8 cellular contexts compared by ENCODE assay signal in genomic region chr20:32457476-32457986, GRCh38.
DNase-seq lines count a peak whose midpoint lies in the region; ATAC-seq and TF ChIP-seq lines count a peak whose summit lies in the region.

No MANE protein-coding gene starts in this region.

- H3K9me3 ChIP-seq in spleen, result no peaks in the 10 kb centered on the region

- H3K27ac ChIP-seq in brain microvascular endothelial cell, result no peak overlapping the region
- H3K27ac ChIP-seq in spleen, result peak overlapping the region in 4 of 8 donors; percentile 5 to 53 (median 39)

- TF ChIP-seq POLR2A in spleen (IDR thresholded peaks at IDR 0.05), result no peak

- H3K4me3 Mint-ChIP-seq in immature natural killer cell, result peak overlapping the region in 2 of 5 donors; percentile 12 to 44

- peaks cover 25 to 26% of the 10 kb centered on the region in 2 donors for H3K4me1 Mint-ChIP-seq in immature natural killer cell

- TF ChIP-seq CTCF in GM10266 (IDR thresholded peaks at IDR 0.05; ENCODE audit: control insufficient read depth, insufficient read depth, low read depth, missing control alignments) (no peak), brain microvascular endothelial cell (IDR thresholded peaks at IDR 0.05; ENCODE audit: low read depth, low read length, missing control alignments) (no peak), spleen (IDR thresholded peaks at IDR 0.05 in 8 of 11, conservative IDR thresholded peaks at IDR 0.05 in 3 of 11) (no peak)

- H3K4me1 ChIP-seq in spleen, result peaks cover 10 to 59% (median 25%) of the 10 kb centered on the region in 6 donors

- peak; percentile 90 for DNase-seq in GM10266 (ENCODE audit: extremely low spot score)
- DNase-seq in NCI-H1417 treated with DMSO at 0.1 percent for 48 hours (lab: John Stamatoyannopoulos, UW), result peak; percentile 41
- DNase-seq in brain microvascular endothelial cell, result no peak
- no peak for DNase-seq in immature natural killer cell
- DNase-seq in spleen, result no peak

- in situ Hi-C loops in brain microvascular endothelial cell (cut with HindIII; ENCODE audit: low pct_ligation_motif_present, low sequenced_read_pairs), result no loop called here

- H3K9me3 Mint-ChIP-seq in immature natural killer cell, result no peaks in the 10 kb centered on the region

- intact Hi-C loops in spleen (cut with DNase I; ENCODE audit: low total_unique reads), result no loop called here

- peak overlapping the region in 4 of 6 donors; percentile 55 to 81 (median 68) for H3K27ac Mint-ChIP-seq in immature natural killer cell

- WGBS in spleen, 5 donors, result 10 to 52% (median 35%) methylated on average over 15 to 29 of the region's 29 CpGs

- H3K27me3 ChIP-seq in brain microvascular endothelial cell (replicated peaks), result no peaks in the 10 kb centered on the region
- H3K27me3 ChIP-seq in spleen (replicated peaks in 1 of 7), result no peaks in the 10 kb centered on the region

- peaks cover 63% of the 10 kb centered on the region for H3K36me3 ChIP-seq in brain microvascular endothelial cell (replicated peaks)
- peaks cover 0 to 62% (median 20%) of the 10 kb centered on the region in 6 donors for H3K36me3 ChIP-seq in spleen

- no peak for ATAC-seq in GM18867 (IDR thresholded peaks at IDR 0.05; ENCODE audit: unreplicated experiment)
- ATAC-seq in GM21528 (IDR thresholded peaks at IDR 0.05; ENCODE audit: low FRiP score, unreplicated experiment), result no peak
- ATAC-seq in GM21423 (IDR thresholded peaks at IDR 0.05; ENCODE audit: unreplicated experiment), result no peak

- peaks cover 0 to 23% (median 4%) of the 10 kb centered on the region in 3 donors for H3K27me3 Mint-ChIP-seq in immature natural killer cell (ENCODE audit: low read depth in 3 of 3)

- H3K4me3 ChIP-seq in brain microvascular endothelial cell (ENCODE audit: low read depth, low read length) (peak overlapping the region; percentile 45), spleen (peak overlapping the region in 6 of 8 donors; percentile 10 to 61 (median 28))

- H3K36me3 Mint-ChIP-seq in immature natural killer cell, result peaks cover 0 to 3% (median 0%) of the 10 kb centered on the region in 3 donors

Comparison
In these comparisons a context has a peak if more than half of its experiments do, and no peak if none do; other contexts are left out.
1. DNase-seq: peak in GM10266 (single experiment) and NCI-H1417 treated with DMSO at 0.1 percent for 48 hours (single experiment); none in brain microvascular endothelial cell (single experiment), immature natural killer cell (0 of 3) and spleen (single experiment).